In genomic region chr7:129906700-129907099, GRCh38 we compare ENCODE assay signal across 11 cellular contexts. TPM values are rescaled to one million over a fixed set of nuclear protein-coding genes. Genes with fewer than 3 reads are reported as not detected.
DNase-seq lines count a peak whose midpoint lies in the region; ATAC-seq and TF ChIP-seq lines count a peak whose summit lies in the region.
"Had no signal": no experiment of that assay in that cellular context is flagged by ENCODE, and none has a peak within 500 bp of the region (broad histone marks: within the 10 kb centered on the region; RNA-seq: fewer than 3 reads in every experiment).

No MANE protein-coding gene starts in this region.

- TF ChIP-seq EP300 in upper lobe of left lung (IDR thresholded peaks at IDR 0.05): no peak

- WGBS in right cardiac atrium: 56% methylated on average over 5 of the region's 5 CpGs
- WGBS in spleen, 5 donors: 52 to 74% (median 68%) methylated on average over 5 of the region's 5 CpGs
- 71 to 77% methylated on average over 5 of the region's 5 CpGs for WGBS in upper lobe of left lung, 2 donors

- H3K4me3 ChIP-seq in right cardiac atrium (ENCODE audit: low read length) (no peak overlapping the region), spleen (no peak overlapping the region), upper lobe of left lung (no peak overlapping the region)

- H3K36me3 ChIP-seq in spleen: peaks cover 0 to 41% (median 2%) of the 10 kb centered on the region in 6 donors
- peaks cover 0 to 7% (median 0%) of the 10 kb centered on the region in 4 donors for H3K36me3 ChIP-seq in upper lobe of left lung

- H3K27me3 ChIP-seq in right cardiac atrium (ENCODE audit: control insufficient read depth, insufficient read depth) (no peaks in the 10 kb centered on the region), spleen (replicated peaks in 1 of 7) (no peaks in the 10 kb centered on the region), upper lobe of left lung (no peaks in the 10 kb centered on the region)

- no peak overlapping the region for H3K27ac ChIP-seq in right cardiac atrium (ENCODE audit: low read length)
- H3K27ac ChIP-seq in spleen: peak overlapping the region; percentile 38 to 82 (median 53)
- peak overlapping the region in 1 of 4 donors; percentile 44 for H3K27ac ChIP-seq in upper lobe of left lung

- H3K9me3 ChIP-seq in right cardiac atrium (ENCODE audit: control insufficient read depth, low read length) (no peaks in the 10 kb centered on the region), spleen (no peaks in the 10 kb centered on the region), upper lobe of left lung (no peaks in the 10 kb centered on the region)

- H3K27ac Mint-ChIP-seq in activated naive CD4-positive, alpha-beta T cell treated with anti-CD3 and anti-CD28 coated beads, Interleukin-2, amount 50 U/mL, for 72 hours: no peak overlapping the region
- H3K27ac Mint-ChIP-seq: dendritic cell treated with granulocyte-macrophage colony-stimulating factor and Interleukin-4, amounts not matched to agents 40 ng/mL and 50 ng/mL, for 4 days; progenitor cell of endocrine pancreas had no signal

- TF ChIP-seq CTCF in spleen (IDR thresholded peaks at IDR 0.05 in 8 of 11, conservative IDR thresholded peaks at IDR 0.05 in 3 of 11): no peak
- no peak for TF ChIP-seq CTCF in upper lobe of left lung (IDR thresholded peaks at IDR 0.05)

- DNase-seq in DMS53 (lab: John Stamatoyannopoulos, UW): peak; percentile 33
- no peak for DNase-seq in DMS53 treated with DMSO at 0.1 percent for 48 hours (lab: John Stamatoyannopoulos, UW; ENCODE audit: unreplicated experiment)
- DNase-seq in activated naive CD4-positive, alpha-beta T cell treated with anti-CD3 and anti-CD28 coated beads, Interleukin-2, amount 50 U/mL, for 72 hours (ENCODE audit: low spot score in 2 of 2): no peak
- DNase-seq in right cardiac atrium: no peak
- DNase-seq in spleen: no peak
- DNase-seq in NCI-H510A (lab: John Stamatoyannopoulos, UW): no peak
- no peak for DNase-seq in upper lobe of left lung
- DNase-seq: NCI-H2171 treated with DMSO at 0.1 percent for 48 hours had no signal

- TF ChIP-seq POLR2A in spleen (IDR thresholded peaks at IDR 0.05) (no peak), upper lobe of left lung (IDR thresholded peaks at IDR 0.05) (no peak)

- peaks cover 19 to 49% of the 10 kb centered on the region in 2 donors for H3K36me3 Mint-ChIP-seq in activated naive CD4-positive, alpha-beta T cell treated with anti-CD3 and anti-CD28 coated beads, Interleukin-2, amount 50 U/mL, for 72 hours

- H3K4me1 ChIP-seq in right cardiac atrium (ENCODE audit: control insufficient read depth, insufficient read depth, low read length) (peaks cover 16% of the 10 kb centered on the region), spleen (peaks cover 19 to 79% (median 60%) of the 10 kb centered on the region in 6 donors), upper lobe of left lung (peaks cover 0 to 18% (median 16%) of the 10 kb centered on the region in 4 donors)

- ATAC-seq in activated naive CD4-positive, alpha-beta T cell treated with anti-CD3 and anti-CD28 coated beads, Interleukin-2, amount 50 U/mL, for 72 hours: peak; percentile 66 to 92
- ATAC-seq in right cardiac atrium (peak; percentile 53 to 88), GM18511 (IDR thresholded peaks at IDR 0.05; ENCODE audit: unreplicated experiment) (no peak), upper lobe of left lung (ENCODE audit: low FRiP score in 2 of 2) (no peak)

- H3K9me3 Mint-ChIP-seq in activated naive CD4-positive, alpha-beta T cell treated with anti-CD3 and anti-CD28 coated beads, Interleukin-2, amount 50 U/mL, for 72 hours: peaks cover 4 to 21% of the 10 kb centered on the region in 2 donors
- H3K9me3 Mint-ChIP-seq: dendritic cell treated with granulocyte-macrophage colony-stimulating factor and Interleukin-4, amounts not matched to agents 40 ng/mL and 50 ng/mL, for 4 days had no signal

- intact Hi-C loops in right cardiac atrium (cut with DNase I): no loop called here
- intact Hi-C loops in spleen (cut with DNase I; ENCODE audit: low total_unique reads): no loop called here

RNA-seq across cellular contexts. Expression of gene UBE2H, which starts 46.1 kb away (rescaled TPM):
- total RNA-seq in activated naive CD4-positive, alpha-beta T cell treated with anti-CD3 and anti-CD28 coated beads, Interleukin-2, amount 50 U/mL, for 72 hours: 10 to 100 TPM; 30.0 to 35.5 TPM
- total RNA-seq in right cardiac atrium: 10 to 100 TPM; 59.9 to 79.0 (median 72.0) TPM
- polyA plus RNA-seq in right cardiac atrium: 38.2 TPM
- 10 to 100 TPM; 63.5 to 98.0 (median 71.5) TPM for total RNA-seq in spleen
- 10 to 100 TPM; 13.5 to 22.2 (median 15.2) TPM for polyA plus RNA-seq in spleen
- 100 to 1,000 TPM in 1 of 6 donors, 10 to 100 TPM in 5; 60.5 to 138 (median 65.4) TPM for total RNA-seq in upper lobe of left lung

Comparison
In these comparisons a context has a peak if more than half of its experiments do, and no peak if none do; other contexts are left out.
1. ATAC-seq: peak in activated naive CD4-positive, alpha-beta T cell treated with anti-CD3 and anti-CD28 coated beads, Interleukin-2, amount 50 U/mL, for 72 hours (2 of 2) and right cardiac atrium (2 of 2); none in GM18511 (single experiment) and upper lobe of left lung (0 of 2).